In the genomic region with DNA sequence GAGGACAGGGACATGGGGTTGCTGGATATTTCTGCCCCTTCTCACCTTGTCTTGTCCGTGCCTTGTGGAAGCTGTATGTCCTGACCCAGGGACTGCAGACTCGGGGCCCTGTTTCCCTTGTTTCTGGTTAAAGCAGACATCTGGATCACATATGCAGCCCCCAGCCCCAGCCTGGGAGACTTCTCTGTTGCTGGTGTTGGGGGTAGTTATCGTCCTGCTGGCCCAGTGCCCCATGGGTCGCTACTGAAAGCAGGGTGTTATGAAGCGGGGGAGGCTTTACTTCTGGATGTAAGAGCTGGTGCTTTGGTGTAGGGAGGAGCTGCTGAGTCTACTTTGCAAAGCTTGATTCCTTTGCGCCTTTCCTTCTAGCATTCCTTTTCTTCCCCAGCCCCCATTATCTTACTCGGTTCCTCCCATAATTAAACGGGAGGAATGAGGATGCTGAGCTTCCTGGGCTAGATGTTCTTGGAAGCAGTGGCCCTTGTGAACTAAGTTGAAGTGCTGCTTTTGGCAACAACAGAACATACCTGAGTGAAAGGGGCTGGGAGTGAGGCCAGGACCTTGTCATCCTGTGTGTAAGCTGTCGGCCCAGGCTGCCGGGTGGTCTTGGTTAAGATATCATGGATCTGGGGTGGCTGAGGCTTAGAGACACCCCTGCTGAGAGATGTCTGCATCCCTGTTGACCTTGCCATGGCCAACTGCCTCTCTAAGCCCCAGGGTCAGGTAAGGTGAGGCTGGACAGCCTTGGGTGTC, we compare ENCODE assay signal across 11 cellular contexts. TPM values are rescaled to one million over a fixed set of nuclear protein-coding genes. Genes with fewer than 3 reads are reported as not detected.
A peak's percentile ranks its signal among the peaks of the same experiment; 100 is the strongest.
DNase-seq lines count a peak whose midpoint lies in the region; ATAC-seq, FAIRE-seq and TF ChIP-seq lines count a peak whose summit lies in the region.
"Had no signal": no experiment of that assay in that cellular context is flagged by ENCODE, and none has a peak within 500 bp of the region (broad histone marks: within the 10 kb centered on the region; RNA-seq: fewer than 3 reads in every experiment).

No MANE protein-coding gene starts in this region.

- no peak for ATAC-seq in stimulated activated naive CD8-positive, alpha-beta T cell treated with anti-CD3 and anti-CD28 coated beads, Interleukin-15, Interleukin-2, amounts not matched to agents 100 U/mL and 50 U/mL, for 24 hours
- ATAC-seq in GM12878: no peak

- no peaks in the 10 kb centered on the region for H3K9me3 Mint-ChIP-seq in stimulated activated naive CD8-positive, alpha-beta T cell treated with anti-CD3 and anti-CD28 coated beads, Interleukin-15, Interleukin-2, amounts not matched to agents 100 ng/mL and 50 ng/mL, for 24 hours

- no peaks in the 10 kb centered on the region for H3K27me3 Mint-ChIP-seq in stimulated activated naive CD8-positive, alpha-beta T cell treated with anti-CD3 and anti-CD28 coated beads, Interleukin-15, Interleukin-2, amounts not matched to agents 100 ng/mL and 50 ng/mL, for 24 hours

- peaks cover 0 to 29% of the 10 kb centered on the region in 2 experiments for H3K36me3 ChIP-seq in GM12878 (ENCODE audit: control insufficient read depth in 2 of 2, insufficient read depth in 2 of 2, low read length in 1 of 2)
- H3K36me3 ChIP-seq in mucosa of rectum (ENCODE audit: control insufficient read depth in 2 of 2, insufficient read depth in 2 of 2, low read length in 2 of 2): peaks cover 5 to 22% of the 10 kb centered on the region in 2 donors
- no peaks in the 10 kb centered on the region for H3K36me3 ChIP-seq in vagina

- intact Hi-C loops in GM12878 (cut with micrococcal nuclease; ENCODE audit: unreplicated experiment) (loop anchor here (10.0 kb wide), 1 partner anchor 163 kb away; a partner anchor contains a TSS), vagina (cut with DNase I) (no loop called here)

- no TSS peak for BruUV-seq in GM12878 (replicated peaks; lab: Mats Ljungman, UMichigan)

- no peaks in the 10 kb centered on the region for H3K27me3 ChIP-seq in GM12878 (replicated peaks in 1 of 2; ENCODE audit: control insufficient read depth in 2 of 2, insufficient read depth in 2 of 2, low read length in 1 of 2)
- no peaks in the 10 kb centered on the region for H3K27me3 ChIP-seq in mucosa of rectum (ENCODE audit: control insufficient read depth in 2 of 2, insufficient read depth in 2 of 2, low read length in 2 of 2)
- no peaks in the 10 kb centered on the region for H3K27me3 ChIP-seq in vagina
- H3K27me3 ChIP-seq: testis had no signal

- peaks cover 68% of the 10 kb centered on the region for H3K36me3 Mint-ChIP-seq in stimulated activated naive CD8-positive, alpha-beta T cell treated with anti-CD3 and anti-CD28 coated beads, Interleukin-15, Interleukin-2, amounts not matched to agents 100 ng/mL and 50 ng/mL, for 24 hours (ENCODE audit: low read depth)

- no peak overlapping the region for H2AFZ ChIP-seq in GM12878 (ENCODE audit: control insufficient read depth, low read depth, low read length)

- TF ChIP-seq CTCF in GM12878 (IDR thresholded peaks at IDR 0.05 in 2 of 3, conservative IDR thresholded peaks at IDR 0.05 in 1 of 3; ENCODE audit: control insufficient read depth in 2 of 3, extremely low read depth in 1 of 3, insufficient read depth in 1 of 3, low read depth in 3 of 3, low read length in 3 of 3) (no peak), vagina (IDR thresholded peaks at IDR 0.05) (no peak)

- peaks cover 8% of the 10 kb centered on the region; the same call in 2 of the 3 replicates for H3K9me3 ChIP-seq in GM12878 (replicated peaks; ENCODE audit: control insufficient read depth, insufficient read depth, low read length)
- H3K9me3 ChIP-seq in mucosa of rectum (ENCODE audit: control insufficient read depth in 2 of 2, low read length in 2 of 2): no peaks in the 10 kb centered on the region
- no peaks in the 10 kb centered on the region for H3K9me3 ChIP-seq in vagina
- H3K9me3 ChIP-seq: testis had no signal

- H3K4me3 Mint-ChIP-seq in stimulated activated naive CD8-positive, alpha-beta T cell treated with anti-CD3 and anti-CD28 coated beads, Interleukin-15, Interleukin-2, amounts not matched to agents 100 ng/mL and 50 ng/mL, for 24 hours: peak overlapping the region; percentile 90

- peaks cover 7% of the 10 kb centered on the region for H3K4me1 ChIP-seq in GM12878 (ENCODE audit: control insufficient read depth, insufficient read depth, low read length)
- H3K4me1 ChIP-seq in mucosa of rectum (ENCODE audit: control insufficient read depth in 2 of 2, insufficient read depth in 2 of 2, low read length in 2 of 2): peaks cover 29 to 32% of the 10 kb centered on the region in 2 donors
- peaks cover 58% of the 10 kb centered on the region for H3K4me1 ChIP-seq in vagina

- SMC1A ChIA-PET in GM12878 (lab: Charles Lee; ENCODE audit: uncharacterized antibody, unreplicated experiment): interaction anchor here (0.7 to 5.6 kb wide), 39 partner anchors 9 to 212 kb away, joined by 3 to 46 read pairs (median 5); a partner anchor contains a TSS

- no peak for TF ChIP-seq EP300 in GM12878 (IDR thresholded peaks at IDR 0.05; ENCODE audit: borderline replicate concordance in 1 of 2, control insufficient read depth in 1 of 2, low read depth in 2 of 2, low read length in 2 of 2)

- WGBS in GM12878 (ENCODE audit: insufficient coverage, insufficient replicate concordance, low lambda C conversion rate, missing lambda C conversion rate): 57% methylated on average over 10 of the region's 10 CpGs

- in situ Hi-C loops in GM12878 (cut with MboI): no loop called here

- peak; percentile 71 for FAIRE-seq in GM12878 (lab: Jason Lieb, UNC)

- H4K20me1 ChIP-seq in GM12878 (ENCODE audit: control insufficient read depth, insufficient read depth): peaks cover 15% of the 10 kb centered on the region

- peak overlapping the region; percentile 96 for H3K4me3 ChIP-seq in GM12878
- peak overlapping the region; percentile 38 to 77 for H3K4me3 ChIP-seq in mucosa of rectum (ENCODE audit: low read length in 2 of 2)
- H3K4me3 ChIP-seq in vagina: peak overlapping the region; percentile 3 to 22
- H3K4me3 ChIP-seq: testis had no signal

- peaks cover 71% of the 10 kb centered on the region for H3K4me1 Mint-ChIP-seq in stimulated activated naive CD8-positive, alpha-beta T cell treated with anti-CD3 and anti-CD28 coated beads, Interleukin-15, Interleukin-2, amounts not matched to agents 100 ng/mL and 50 ng/mL, for 24 hours (ENCODE audit: low read depth)

- POLR2A ChIA-PET in GM12878 (lab: Charles Lee): interaction anchor here (0.5 to 4.4 kb wide), 29 partner anchors 9 to 251 kb away, joined by 3 to 34 read pairs (median 4); a partner anchor contains a TSS

- TF ChIP-seq RAD21 in GM12878 (IDR thresholded peaks at IDR 0.05; ENCODE audit: insufficient read depth, low read depth, low read length): no peak

- H3K27ac Mint-ChIP-seq in stimulated activated naive CD8-positive, alpha-beta T cell treated with anti-CD3 and anti-CD28 coated beads, Interleukin-15, Interleukin-2, amounts not matched to agents 100 ng/mL and 50 ng/mL, for 24 hours: peak overlapping the region; percentile 3

- H3K27ac ChIP-seq in GM12878 (ENCODE audit: control insufficient read depth, insufficient read depth): peak overlapping the region; percentile 89
- H3K27ac ChIP-seq in mucosa of rectum (ENCODE audit: low read depth in 2 of 2, low read length in 2 of 2): no peak overlapping the region
- no peak overlapping the region for H3K27ac ChIP-seq in vagina
- H3K27ac ChIP-seq: testis had no signal

- H3K79me2 ChIP-seq in GM12878 (ENCODE audit: control insufficient read depth, insufficient read depth, low read length): peaks cover 90% of the 10 kb centered on the region

- peak overlapping the region; percentile 71 for H3K9ac ChIP-seq in GM12878 (ENCODE audit: control insufficient read depth, insufficient read depth, low read length)
- peak overlapping the region; percentile 42 to 57 for H3K9ac ChIP-seq in mucosa of rectum (ENCODE audit: low read depth in 1 of 2, low read length in 2 of 2)

- no peak for DNase-seq in stimulated activated naive CD8-positive, alpha-beta T cell treated with anti-CD3 and anti-CD28 coated beads, Interleukin-15, Interleukin-2, amounts not matched to agents 100 U/mL and 50 U/mL, for 24 hours
- DNase-seq in GM12878 (ENCODE audit: low read depth, low spot score) (no peak), vagina (ENCODE audit: extremely low spot score in 2 of 2) (no peak), cortex of kidney (lab: John Stamatoyannopoulos, UW) (no peak), NCI-H1092 (lab: John Stamatoyannopoulos, UW) (no peak), SIG-M5 (lab: John Stamatoyannopoulos, UW) (no peak)
- DNase-seq: cerebellar nuclear complex, T1000, testis had no signal

- CTCF ChIA-PET in GM12878 (lab: Yijun Ruan, JAX): interaction anchor here (0.7 to 5.3 kb wide), 43 partner anchors 8 to 347 kb away, joined by 3 to 78 read pairs (median 7); a partner anchor contains a TSS

- peak overlapping the region; percentile 96 for H3K4me2 ChIP-seq in GM12878 (ENCODE audit: control insufficient read depth, insufficient read depth)

- TF ChIP-seq POLR2A in GM12878 (IDR thresholded peaks at IDR 0.05; ENCODE audit: low read depth, low read length) (no peak), vagina (IDR thresholded peaks at IDR 0.05) (no peak)

- RAD21 ChIA-PET in GM12878 (lab: Charles Lee; ENCODE audit: unreplicated experiment): interaction anchor here (0.7 to 5.6 kb wide), 37 partner anchors 8 to 163 kb away, joined by 3 to 96 read pairs (median 6); a partner anchor contains a TSS

TF ChIP-seq in GM12878, 131 proteins besides CTCF, POLR2A, EP300 and RAD21 (continues in another document):
- TF ChIP-seq GATAD2B (conservative IDR thresholded peaks at IDR 0.05; ENCODE audit: low read depth): no peak
- TF ChIP-seq MTA3 (IDR thresholded peaks at IDR 0.05; ENCODE audit: borderline replicate concordance, low read length): no peak
- no peak for TF ChIP-seq SMC3 (IDR thresholded peaks at IDR 0.05; ENCODE audit: borderline replicate concordance, low read length)
- TF ChIP-seq SREBF2 (IDR thresholded peaks at IDR 0.05; ENCODE audit: low read length): no peak

RNA-seq across cellular contexts. Expression of a gene that starts 3.4 kb away (rescaled TPM):
- total RNA-seq in GM12878 (2013; cell fraction: nucleolus; rRNA removed): 80.8 and 86.7 TPM in 2 replicates
- total RNA-seq in GM12878 (2014; rRNA removed): 8.2 and 8.6 TPM in 2 replicates
- total RNA-seq in GM12878 (2014; rRNA removed; fragmentation: Illumina TruSeq; extraction: Trizol): 7.9 and 8.3 TPM in 2 replicates
- 23.8 and 25.9 TPM in 2 replicates for total RNA-seq in GM12878 (2021)
- 6.2 TPM for polyA plus RNA-seq in GM12878 (2011; ENCODE audit: low read depth)
- polyA plus RNA-seq in GM12878 (2011; rRNA removed): 10.0 and 11.2 TPM in 2 replicates
- polyA plus RNA-seq in GM12878 (2011; cell fraction: cytosol; rRNA removed): 7.3 and 8.3 TPM in 2 replicates
- polyA plus RNA-seq in GM12878 (2011; cell fraction: nucleus; rRNA removed): 27.5 and 29.7 TPM in 2 replicates
- polyA plus RNA-seq in GM12878 (2012): 11.7 and 11.9 TPM in 2 replicates
- polyA plus RNA-seq in GM12878 (2014; fragmentation: Illumina TruSeq; extraction: Trizol): 10.0 and 11.3 TPM in 2 replicates
- polyA plus RNA-seq in GM12878 (2014; fragmentation: Nextera tagmentation; extraction: Ambion mirVana): under 1 TPM; 0.77 to 0.84 TPM
- 10.5 and 10.6 TPM in 2 replicates for polyA plus RNA-seq in GM12878 (2014; rRNA removed)
- 1 to 10 TPM; 2.1 to 2.7 TPM for polyA plus RNA-seq in GM12878 (2016; fragmentation: Nextera tagmentation; extraction: Ambion mirVana)
- 14.6 and 21.8 TPM in 2 replicates for polyA minus RNA-seq in GM12878 (2011; rRNA and poly(A)+ RNA removed)
- 10.1 and 12.2 TPM in 2 replicates for polyA minus RNA-seq in GM12878 (2011; cell fraction: cytosol; rRNA and poly(A)+ RNA removed)
- 15.4 and 28.9 TPM in 2 replicates for polyA minus RNA-seq in GM12878 (2011; cell fraction: nucleus; rRNA and poly(A)+ RNA removed)
- total RNA-seq in vagina: 12.3 TPM

Comparison
In these comparisons a context has a peak if more than half of its experiments do, and no peak if none do; other contexts are left out.
1. H3K4me3 ChIP-seq: peak in every context shown above with its lines; median percentile 96 in GM12878; 58 in mucosa of rectum; 12 in vagina.